Comparison of ENCODE assay signal across 8 cellular contexts in genomic region chr5:612498-613424, GRCh38. TPM values are rescaled to one million over a fixed set of nuclear protein-coding genes. Genes with fewer than 3 reads are reported as not detected.
A peak's percentile ranks its signal among the peaks of the same experiment; 100 is the strongest.
DNase-seq lines count a peak whose midpoint lies in the region; ATAC-seq and TF ChIP-seq lines count a peak whose summit lies in the region.

No MANE protein-coding gene starts in this region.

- H3K4me1 Mint-ChIP-seq in dendritic cell treated with granulocyte-macrophage colony-stimulating factor and Interleukin-4, amounts not matched to agents 40 ng/mL and 50 ng/mL, for 4 days (ENCODE audit: low read depth), result peaks cover 51% of the 10 kb centered on the region

- no peaks in the 10 kb centered on the region for H3F3A ChIP-seq in PC-3 (ENCODE audit: low read length, unreplicated experiment)

- peaks cover 54% of the 10 kb centered on the region for H3K79me2 ChIP-seq in PC-3 (ENCODE audit: low read length)

- H3K4me1 ChIP-seq in PC-3 (ENCODE audit: insufficient read depth, low read length), result peaks cover 22% of the 10 kb centered on the region
- peaks cover 12% of the 10 kb centered on the region for H3K4me1 ChIP-seq in lower lobe of right lung
- peaks cover 9 to 24% (median 15%) of the 10 kb centered on the region in 4 donors for H3K4me1 ChIP-seq in upper lobe of left lung

- H3K27me3 ChIP-seq in PC-3 (ENCODE audit: low read length) (no peaks in the 10 kb centered on the region), lower lobe of right lung (ENCODE audit: low read depth) (peaks cover 7% of the 10 kb centered on the region), upper lobe of left lung (no peaks in the 10 kb centered on the region)

- H3K9me3 ChIP-seq in PC-3 (ENCODE audit: low read length) (no peaks in the 10 kb centered on the region), lower lobe of right lung (no peaks in the 10 kb centered on the region), upper lobe of left lung (no peaks in the 10 kb centered on the region)

- H3K36me3 ChIP-seq in PC-3 (ENCODE audit: low read depth, low read length), result peaks cover 13% of the 10 kb centered on the region
- H3K36me3 ChIP-seq in lower lobe of right lung, result no peaks in the 10 kb centered on the region
- no peaks in the 10 kb centered on the region for H3K36me3 ChIP-seq in upper lobe of left lung

- peak overlapping the region; percentile 84 for H3K4me3 Mint-ChIP-seq in dendritic cell treated with granulocyte-macrophage colony-stimulating factor and Interleukin-4, amounts not matched to agents 40 ng/mL and 50 ng/mL, for 4 days

- no peak for TF ChIP-seq EP300 in upper lobe of left lung (IDR thresholded peaks at IDR 0.05)

- CTCF ChIA-PET in PC-3 (lab: Charles Lee), result no interaction called here

- H4K20me1 ChIP-seq in PC-3 (ENCODE audit: low read length), result peaks cover 30% of the 10 kb centered on the region

- H3K27me3 Mint-ChIP-seq in dendritic cell treated with granulocyte-macrophage colony-stimulating factor and Interleukin-4, amounts not matched to agents 40 ng/mL and 50 ng/mL, for 4 days, result peaks cover 42% of the 10 kb centered on the region

- POLR2A ChIA-PET in PC-3 (lab: Charles Lee; ENCODE audit: unreplicated experiment), result no interaction called here

- H2AFZ ChIP-seq in PC-3 (ENCODE audit: low read length), result peak overlapping the region; percentile 41; the same call in 1 of the 2 replicates

- TF ChIP-seq POLR2A in upper lobe of left lung (IDR thresholded peaks at IDR 0.05), result no peak

- peaks cover 5% of the 10 kb centered on the region for H3K36me3 Mint-ChIP-seq in dendritic cell treated with granulocyte-macrophage colony-stimulating factor and Interleukin-4, amounts not matched to agents 40 ng/mL and 50 ng/mL, for 4 days (ENCODE audit: low read depth)

- ATAC-seq in GM18498 (IDR thresholded peaks at IDR 0.05; ENCODE audit: unreplicated experiment) (peak; percentile 35), HG02938 (IDR thresholded peaks at IDR 0.05; ENCODE audit: unreplicated experiment) (peak; percentile 28), PC-3 (peak; percentile 34), lower lobe of right lung (peak; percentile 37 to 43), upper lobe of left lung (ENCODE audit: low FRiP score in 2 of 2) (peak in 1 of 2 donors; percentile 38)

- intact Hi-C loops in PC-3 (cut with micrococcal nuclease), result loop anchor here (5.0 to 10.0 kb wide), 4 partner anchors 45 to 168 kb away; partner anchors contain the start of gene EXOC3
- intact Hi-C loops in dendritic cell treated with granulocyte-macrophage colony-stimulating factor and Interleukin-4, amounts not matched to agents 40 ng/mL and 50 ng/mL, for 4 days (cut with micrococcal nuclease), result loop anchor here (5.0 kb wide), 1 partner anchor 165 kb away; no protein-coding TSS in a partner anchor
- intact Hi-C loops in lower lobe of right lung (cut with DNase I), result no loop called here

- H3K9me2 ChIP-seq in PC-3 (replicated peaks; ENCODE audit: low read length), result no peaks in the 10 kb centered on the region

- TSS peak; percentile 38 for BruUV-seq in PC-3 (replicated peaks; lab: Mats Ljungman, UMichigan)

- TF ChIP-seq CTCF in PC-3 (conservative IDR thresholded peaks at IDR 0.05; ENCODE audit: low read depth, low read length) (no peak), lower lobe of right lung (IDR thresholded peaks at IDR 0.05) (no peak), upper lobe of left lung (IDR thresholded peaks at IDR 0.05) (no peak)

- H3K27ac Mint-ChIP-seq in dendritic cell treated with granulocyte-macrophage colony-stimulating factor and Interleukin-4, amounts not matched to agents 40 ng/mL and 50 ng/mL, for 4 days, result peak overlapping the region; percentile 50

- no peaks in the 10 kb centered on the region for H3K9me3 Mint-ChIP-seq in dendritic cell treated with granulocyte-macrophage colony-stimulating factor and Interleukin-4, amounts not matched to agents 40 ng/mL and 50 ng/mL, for 4 days

- H3K27ac ChIP-seq in PC-3 (ENCODE audit: low read length) (no peak overlapping the region), lower lobe of right lung (peak overlapping the region; percentile 71), upper lobe of left lung (peak overlapping the region in 3 of 4 donors; percentile 50 to 70 (median 57))

- peak overlapping the region; percentile 74 for H3K4me3 ChIP-seq in PC-3 (ENCODE audit: low read length)
- peak overlapping the region; percentile 92 for H3K4me3 ChIP-seq in lower lobe of right lung
- peak overlapping the region; percentile 20 to 95 (median 92) for H3K4me3 ChIP-seq in upper lobe of left lung

- peak overlapping the region; percentile 85 for H3K9ac ChIP-seq in PC-3 (ENCODE audit: low read length)

- peak overlapping the region; percentile 78 for H3K4me2 ChIP-seq in PC-3 (ENCODE audit: low read length)

- DNase-seq in A172 (ENCODE audit: low spot score) (peak; percentile 35), PC-3 (peak; percentile 7), lower lobe of right lung (no peak), upper lobe of left lung (peak in 1 of 2 donors; percentile 37)
- no peak for DNase-seq in stimulated activated naive CD4-positive, alpha-beta T cell treated with Interleukin-2 at 50 U/mL for 16 hours (lab: John Stamatoyannopoulos, UW)

- 33 to 40% methylated on average over 14 to 20 of the region's 49 CpGs for WGBS in upper lobe of left lung, 2 donors

RNA-seq across cellular contexts. Expression of gene CEP72, which starts 0.6 kb away (rescaled TPM):
- 4.6 and 14.8 TPM in 2 replicates for total RNA-seq in A172 (2014; rRNA removed; shearing (Covaris generic))
- total RNA-seq in PC-3 (2014; rRNA removed) (17.3 and 23.6 TPM in 2 replicates), lower lobe of right lung (10.6 TPM), upper lobe of left lung (10 to 100 TPM in 2 of 6 donors, 1 to 10 TPM in 4; 6.8 to 21.0 (median 9.4) TPM)

Comparison
In these comparisons a context has a peak if more than half of its experiments do, and no peak if none do; other contexts are left out.
1. DNase-seq: peak in A172 (single experiment) and PC-3 (single experiment); none in lower lobe of right lung (single experiment) and stimulated activated naive CD4-positive, alpha-beta T cell treated with Interleukin-2 at 50 U/mL for 16 hours (single experiment).
2. Peak in every context shown above with its lines, with median percentiles within 50 percentile points of each other: H3K4me3 ChIP-seq.